ENCODE assay signal across 8 cellular contexts in the genomic region with DNA sequence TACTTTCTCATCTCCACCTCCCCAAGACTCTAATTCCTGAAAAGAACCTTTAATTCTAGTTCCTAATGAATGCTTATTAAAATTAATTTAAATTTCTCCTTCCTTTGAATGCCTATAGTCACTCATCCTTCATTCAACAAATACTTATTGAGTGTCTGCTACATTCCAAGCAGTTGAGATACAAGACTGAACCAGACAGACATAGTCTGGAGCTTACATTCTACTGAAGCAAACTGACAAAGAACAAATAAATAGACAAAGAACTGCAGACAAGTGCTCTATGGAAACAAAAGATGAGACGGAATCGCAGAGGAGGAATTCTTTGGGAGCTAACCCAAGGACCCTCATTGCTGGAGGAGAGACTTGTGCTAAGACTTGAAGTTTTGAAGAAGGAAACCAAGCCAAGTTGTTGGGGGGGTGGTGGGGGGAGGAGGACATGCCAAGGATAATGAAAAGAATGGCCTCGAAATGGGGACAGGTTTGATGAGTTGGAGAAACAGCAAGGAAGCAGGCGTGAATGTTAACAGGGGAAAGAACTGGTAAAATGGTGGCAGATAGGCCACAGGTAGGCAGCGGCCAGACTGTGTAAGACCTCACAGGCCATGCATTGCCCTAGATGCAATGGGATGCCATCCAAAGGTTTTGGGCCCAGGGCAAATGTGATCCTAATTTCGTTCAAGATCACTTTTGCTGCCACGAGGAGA. TPM values are rescaled to one million over a fixed set of nuclear protein-coding genes. Genes with fewer than 3 reads are reported as not detected.
DNase-seq lines count a peak whose midpoint lies in the region; ATAC-seq and TF ChIP-seq lines count a peak whose summit lies in the region.

No MANE protein-coding gene starts in this region.

- peaks cover 47% of the 10 kb centered on the region for H3K4me1 Mint-ChIP-seq in activated CD4-positive, alpha-beta T cell treated with anti-CD3 and anti-CD28 coated beads for 36 hours
- H3K4me1 Mint-ChIP-seq in activated CD8-positive, alpha-beta T cell treated with anti-CD3 and anti-CD28 coated beads, Interleukin-2, amount 10 ng/mL, durations not matched to agents 7 days and 5 days (ENCODE audit: low read depth): peaks cover 42% of the 10 kb centered on the region

- no peak overlapping the region for H2AFZ ChIP-seq in smooth muscle cell (ENCODE audit: low read depth)

- H3F3A ChIP-seq in smooth muscle cell (ENCODE audit: low read depth): peaks cover 44% of the 10 kb centered on the region

- POLR2A ChIA-PET in activated CD4-positive, alpha-beta T cell treated with anti-CD3 and anti-CD28 coated beads for 36 hours (lab: Charles Lee): interaction anchor here (0.6 to 3.6 kb wide), 6 partner anchors 10 to 72 kb away, joined by 3 to 41 read pairs (median 4); partner anchors contain the start of genes HSP90B1 and TDG
- POLR2A ChIA-PET in activated CD8-positive, alpha-beta T cell treated with anti-CD3 and anti-CD28 coated beads, Interleukin-2, amount 10 ng/mL, durations not matched to agents 7 days and 5 days (lab: Charles Lee): interaction anchor here (0.6 to 6.7 kb wide), 12 partner anchors 10 to 108 kb away, joined by 3 to 80 read pairs (median 4); partner anchors contain the start of genes HCFC2, HSP90B1 and TDG

- H3K27ac Mint-ChIP-seq in activated CD4-positive, alpha-beta T cell treated with anti-CD3 and anti-CD28 coated beads for 36 hours: peak overlapping the region; percentile 94
- H3K27ac Mint-ChIP-seq in activated CD8-positive, alpha-beta T cell treated with anti-CD3 and anti-CD28 coated beads, Interleukin-2, amount 10 ng/mL, durations not matched to agents 7 days and 5 days: peak overlapping the region; percentile 98

- no peak for ATAC-seq in activated CD4-positive, alpha-beta T cell treated with anti-CD3 and anti-CD28 coated beads for 36 hours
- ATAC-seq in activated CD8-positive, alpha-beta T cell treated with anti-CD3 and anti-CD28 coated beads, Interleukin-2, amount 10 ng/mL, durations not matched to agents 7 days and 5 days: peak; percentile 6

- intact Hi-C loops in activated CD4-positive, alpha-beta T cell treated with anti-CD3 and anti-CD28 coated beads for 36 hours (cut with DNase I, micrococcal nuclease): loop anchor here in 1 of 2 experiments (2.0 kb wide), 1 partner anchor 115 kb away; the partner anchor contains the start of gene NT5DC3

- H3K27me3 ChIP-seq in iPS DF 6.9 (ENCODE audit: control insufficient read depth, insufficient read depth, low read length) (no peaks in the 10 kb centered on the region), smooth muscle cell (ENCODE audit: low read depth) (no peaks in the 10 kb centered on the region)

- TF ChIP-seq CTCF in smooth muscle cell (IDR thresholded peaks at IDR 0.05; ENCODE audit: borderline replicate concordance, insufficient read depth, poor library complexity, severe bottlenecking): no peak

- H3K9me3 ChIP-seq in iPS DF 6.9 (ENCODE audit: control insufficient read depth, insufficient read depth, low read length) (no peaks in the 10 kb centered on the region), smooth muscle cell (replicated peaks; ENCODE audit: low read depth) (no peaks in the 10 kb centered on the region)

- peaks cover 26% of the 10 kb centered on the region for H3K79me2 ChIP-seq in smooth muscle cell (ENCODE audit: low read depth)

- H3K4me3 ChIP-seq in iPS DF 6.9 (ENCODE audit: low read length) (peak overlapping the region; percentile 62; the same call in 1 of the 2 replicates), smooth muscle cell (peak overlapping the region; percentile 74)

- no peaks in the 10 kb centered on the region for H3K9me3 Mint-ChIP-seq in activated CD4-positive, alpha-beta T cell treated with anti-CD3 and anti-CD28 coated beads for 36 hours (ENCODE audit: low read depth)
- H3K9me3 Mint-ChIP-seq in activated CD8-positive, alpha-beta T cell treated with anti-CD3 and anti-CD28 coated beads, Interleukin-2, amount 10 ng/mL, durations not matched to agents 7 days and 5 days (ENCODE audit: insufficient read depth): no peaks in the 10 kb centered on the region

- no peak overlapping the region for H3K27ac ChIP-seq in iPS DF 6.9 (ENCODE audit: low read length)
- H3K27ac ChIP-seq in smooth muscle cell (ENCODE audit: low read depth): peak overlapping the region; percentile 88

- peak overlapping the region; percentile 77 for H3K9ac ChIP-seq in smooth muscle cell (ENCODE audit: low read depth)

- DNase-seq in activated CD4-positive, alpha-beta T cell treated with anti-CD3 and anti-CD28 coated beads for 36 hours: peak; percentile 18
- no peak for DNase-seq in activated CD4-positive, alpha-beta T cell treated with anti-CD3 and anti-CD28 coated beads for 1 hour
- DNase-seq in activated CD8-positive, alpha-beta T cell treated with anti-CD3 and anti-CD28 coated beads, Interleukin-2, amount 10 ng/mL, durations not matched to agents 7 days and 5 days: no peak
- DNase-seq in iPS DF 6.9 (ENCODE audit: low read depth, low spot score) (no peak), smooth muscle cell (lab: John Stamatoyannopoulos, UW; ENCODE audit: unreplicated experiment) (no peak), inferior parietal cortex (ENCODE audit: extremely low spot score) (no peak), ureter (ENCODE audit: low spot score) (no peak)
- no peak for DNase-seq in stimulated activated CD4-positive, alpha-beta T cell treated with anti-CD3 and anti-CD28 coated beads, Interleukin-15, amount 100 ng/mL, for 24 hours

- no CpG with 5 or more reads among the region's 7 CpGs for WGBS in iPS DF 6.9 (ENCODE audit: insufficient coverage, insufficient read length)
- WGBS in smooth muscle cell (ENCODE audit: low lambda C conversion rate): 12% methylated on average over 7 of the region's 7 CpGs

- H3K4me1 ChIP-seq in iPS DF 6.9 (ENCODE audit: control insufficient read depth, insufficient read depth, low read length) (no peaks in the 10 kb centered on the region), smooth muscle cell (ENCODE audit: low read depth) (peaks cover 11% of the 10 kb centered on the region)

- H4K20me1 ChIP-seq in smooth muscle cell (ENCODE audit: low read depth): peaks cover 7% of the 10 kb centered on the region

- H3K36me3 Mint-ChIP-seq in activated CD4-positive, alpha-beta T cell treated with anti-CD3 and anti-CD28 coated beads for 36 hours (ENCODE audit: low read depth): peaks cover 32% of the 10 kb centered on the region
- H3K36me3 Mint-ChIP-seq in activated CD8-positive, alpha-beta T cell treated with anti-CD3 and anti-CD28 coated beads, Interleukin-2, amount 10 ng/mL, durations not matched to agents 7 days and 5 days (ENCODE audit: low read depth): peaks cover 35% of the 10 kb centered on the region

- CTCF ChIA-PET in activated CD4-positive, alpha-beta T cell treated with anti-CD3 and anti-CD28 coated beads for 36 hours (lab: Charles Lee): interaction anchor here (0.6 to 4.4 kb wide), 8 partner anchors 10 to 1111 kb away, joined by 3 to 32 read pairs (median 4); partner anchors contain the start of genes HSP90B1 and TDG
- CTCF ChIA-PET in activated CD8-positive, alpha-beta T cell treated with anti-CD3 and anti-CD28 coated beads, Interleukin-2, amount 10 ng/mL, durations not matched to agents 7 days and 5 days (lab: Charles Lee): interaction anchor here (0.7 to 2.1 kb wide), 11 partner anchors 8 to 152 kb away, joined by 3 to 11 read pairs (median 6); partner anchors contain the start of genes HSP90B1 and TDG

- H3K4me3 Mint-ChIP-seq in activated CD4-positive, alpha-beta T cell treated with anti-CD3 and anti-CD28 coated beads for 36 hours: peak overlapping the region; percentile 95
- peak overlapping the region; percentile 98 for H3K4me3 Mint-ChIP-seq in activated CD8-positive, alpha-beta T cell treated with anti-CD3 and anti-CD28 coated beads, Interleukin-2, amount 10 ng/mL, durations not matched to agents 7 days and 5 days

- H3K4me2 ChIP-seq in smooth muscle cell: peak overlapping the region; percentile 93

- H3K36me3 ChIP-seq in iPS DF 6.9 (ENCODE audit: control insufficient read depth, insufficient read depth, low read length) (peaks cover 7% of the 10 kb centered on the region; the same call in 1 of the 2 replicates), smooth muscle cell (ENCODE audit: low read depth) (peaks cover under 1% of the 10 kb centered on the region)

- no peaks in the 10 kb centered on the region for H3K27me3 Mint-ChIP-seq in activated CD4-positive, alpha-beta T cell treated with anti-CD3 and anti-CD28 coated beads for 36 hours
- no peaks in the 10 kb centered on the region for H3K27me3 Mint-ChIP-seq in activated CD8-positive, alpha-beta T cell treated with anti-CD3 and anti-CD28 coated beads, Interleukin-2, amount 10 ng/mL, durations not matched to agents 7 days and 5 days (ENCODE audit: low read depth)

RNA-seq across cellular contexts. Expression of gene TDG, which starts 9.7 kb away (rescaled TPM):
- 10 to 100 TPM; 35.4 to 37.2 TPM for total RNA-seq in activated CD4-positive, alpha-beta T cell treated with anti-CD3 and anti-CD28 coated beads for 36 hours
- 10 to 100 TPM; 33.5 to 37.7 TPM for total RNA-seq in activated CD8-positive, alpha-beta T cell treated with anti-CD3 and anti-CD28 coated beads, Interleukin-2, amount 10 ng/mL, durations not matched to agents 7 days and 5 days
- total RNA-seq in smooth muscle cell (61.1 and 61.3 TPM in 2 replicates), ureter (24.9 TPM)
- polyA plus RNA-seq in smooth muscle cell: 34.5 and 46.1 TPM in 2 replicates

RNA-seq across cellular contexts. Expression of gene HSP90B1, which starts 25.8 kb away (rescaled TPM):
- 100 to 1,000 TPM; 384 to 394 TPM for total RNA-seq in activated CD4-positive, alpha-beta T cell treated with anti-CD3 and anti-CD28 coated beads for 36 hours
- total RNA-seq in activated CD8-positive, alpha-beta T cell treated with anti-CD3 and anti-CD28 coated beads, Interleukin-2, amount 10 ng/mL, durations not matched to agents 7 days and 5 days: 100 to 1,000 TPM; 336 to 343 TPM
- total RNA-seq in smooth muscle cell (908 and 1,229 TPM in 2 replicates), ureter (426 TPM)
- polyA plus RNA-seq in smooth muscle cell: 836 and 1,047 TPM in 2 replicates
